1 cellular context compared by ENCODE assay signal in genomic region chr1:1063945-1064831, GRCh38.
TF ChIP-seq lines count a peak whose summit lies in the region.

No MANE protein-coding gene starts in this region.

TF ChIP-seq in HepG2, 621 proteins besides CTCF, POLR2A, EP300 and RAD21 (continued from another document and continues in another):
- TF ChIP-seq FUBP1 (CRISPR knock-in tag; IDR thresholded peaks at IDR 0.05; ENCODE audit: borderline replicate concordance) (no peak), ZNF792 (CRISPR knock-in tag; IDR thresholded peaks at IDR 0.05) (no peak), MXI1 (IDR thresholded peaks at IDR 0.05; ENCODE audit: borderline replicate concordance, low read depth, low read length) (peak; percentile 76; the same call in 1 of the 3 replicates), ZMAT5 (CRISPR knock-in tag; IDR thresholded peaks at IDR 0.05; ENCODE audit: borderline replicate concordance, low read depth) (no peak), ARID2 (CRISPR knock-in tag; IDR thresholded peaks at IDR 0.05; ENCODE audit: borderline replicate concordance) (no peak), MZF1 (CRISPR knock-in tag; IDR thresholded peaks at IDR 0.05; ENCODE audit: borderline replicate concordance) (no peak), ZNF282 (IDR thresholded peaks at IDR 0.05; ENCODE audit: partially characterized antibody) (no peak), ATRX (CRISPR knock-in tag; IDR thresholded peaks at IDR 0.05; ENCODE audit: borderline replicate concordance) (no peak), ZNF572 (CRISPR knock-in tag; IDR thresholded peaks at IDR 0.05) (peak; percentile 86; the same call in 1 of the 2 replicates), SRY (CRISPR knock-in tag; IDR thresholded peaks at IDR 0.05) (no peak), SP4 (CRISPR knock-in tag; IDR thresholded peaks at IDR 0.05) (peak; percentile 77), ZNF317 (CRISPR knock-in tag; IDR thresholded peaks at IDR 0.05) (peak; percentile 16), PHF21A (CRISPR knock-in tag; IDR thresholded peaks at IDR 0.05) (peak; percentile 71; the same call in 1 of the 2 replicates), ZNF264 (CRISPR knock-in tag; IDR thresholded peaks at IDR 0.05) (no peak), MBNL3 (CRISPR knock-in tag; conservative IDR thresholded peaks at IDR 0.05) (no peak), AGO2 (optimal IDR thresholded peaks at IDR 0.05; ENCODE audit: low read depth, low read length) (peak; percentile 88), BCL3 (CRISPR knock-in tag; IDR thresholded peaks at IDR 0.05) (peak; percentile 94; the same call in 1 of the 2 replicates), FOXC1 (CRISPR knock-in tag; IDR thresholded peaks at IDR 0.05; ENCODE audit: borderline replicate concordance) (peak; percentile 80; the same call in 1 of the 2 replicates), ZNF513 (CRISPR knock-in tag; conservative IDR thresholded peaks at IDR 0.05) (0 out of 2 replicates have a peak, but pooled peaks have one; percentile 82), IKZF4 (CRISPR knock-in tag; IDR thresholded peaks at IDR 0.05; ENCODE audit: borderline replicate concordance, low read depth, not compliant biosample characterization) (no peak), ADNP (CRISPR knock-in tag; IDR thresholded peaks at IDR 0.05) (no peak), ZFP37 (CRISPR knock-in tag; IDR thresholded peaks at IDR 0.05; ENCODE audit: borderline replicate concordance) (no peak), IRF9 (CRISPR knock-in tag; IDR thresholded peaks at IDR 0.05; ENCODE audit: borderline replicate concordance) (peak; percentile 23; the same call in 1 of the 2 replicates), YEATS4 (CRISPR knock-in tag; IDR thresholded peaks at IDR 0.05; ENCODE audit: borderline replicate concordance) (no peak; the same call in 1 of the 2 replicates), NBN (conservative IDR thresholded peaks at IDR 0.05) (no peak), ARID4A (CRISPR knock-in tag; IDR thresholded peaks at IDR 0.05; ENCODE audit: borderline replicate concordance) (peak; percentile 76), NFKB2 (CRISPR knock-in tag; IDR thresholded peaks at IDR 0.05; ENCODE audit: borderline replicate concordance) (peak; percentile 17; the same call in 1 of the 2 replicates), ZSCAN20 (CRISPR knock-in tag; IDR thresholded peaks at IDR 0.05; ENCODE audit: borderline replicate concordance) (no peak), ZBTB14 (CRISPR knock-in tag; IDR thresholded peaks at IDR 0.05) (no peak), NFE2L1 (CRISPR knock-in tag; IDR thresholded peaks at IDR 0.05; ENCODE audit: borderline replicate concordance) (no peak), ZFY (CRISPR knock-in tag; IDR thresholded peaks at IDR 0.05) (peak; percentile 44; the same call in 1 of the 2 replicates), ZNF549 (CRISPR knock-in tag; IDR thresholded peaks at IDR 0.05) (no peak), ZNF432 (CRISPR knock-in tag; IDR thresholded peaks at IDR 0.05; ENCODE audit: borderline replicate concordance) (no peak), HIC2 (CRISPR knock-in tag; IDR thresholded peaks at IDR 0.05; ENCODE audit: low read depth) (peak; percentile 86), CBX2 (IDR thresholded peaks at IDR 0.05; ENCODE audit: low read depth, low read length) (no peak), CBX2 (CRISPR knock-in tag; IDR thresholded peaks at IDR 0.05; ENCODE audit: low read depth) (no peak), NFYB (CRISPR knock-in tag; IDR thresholded peaks at IDR 0.05) (no peak; the same call in 1 of the 2 replicates), HNRNPK (IDR thresholded peaks at IDR 0.05; ENCODE audit: low read depth, low read length, poor library complexity, severe bottlenecking) (peak; percentile 50), SCMH1 (CRISPR knock-in tag; IDR thresholded peaks at IDR 0.05; ENCODE audit: borderline replicate concordance) (no peak), TAF1 (CRISPR knock-in tag; IDR thresholded peaks at IDR 0.05) (peak; percentile 11; the same call in 1 of the 2 replicates), NR0B2 (CRISPR knock-in tag; IDR thresholded peaks at IDR 0.05) (no peak), PRMT3 (CRISPR knock-in tag; IDR thresholded peaks at IDR 0.05; ENCODE audit: borderline replicate concordance, low read depth) (no peak), SETDB1 (CRISPR knock-in tag; IDR thresholded peaks at IDR 0.05; ENCODE audit: borderline replicate concordance) (no peak), ZNF180 (CRISPR knock-in tag; IDR thresholded peaks at IDR 0.05; ENCODE audit: borderline replicate concordance, low read depth) (no peak), CBFB (CRISPR knock-in tag; IDR thresholded peaks at IDR 0.05) (no peak), ZNF770 (CRISPR knock-in tag; IDR thresholded peaks at IDR 0.05) (peak; percentile 69), SALL1 (CRISPR knock-in tag; IDR thresholded peaks at IDR 0.05) (peak; percentile 78), MED13 (CRISPR knock-in tag; IDR thresholded peaks at IDR 0.05) (no peak), HES4 (CRISPR knock-in tag; IDR thresholded peaks at IDR 0.05; ENCODE audit: borderline replicate concordance) (no peak), TRIM24 (CRISPR knock-in tag; IDR thresholded peaks at IDR 0.05) (no peak), ZNF547 (CRISPR knock-in tag; IDR thresholded peaks at IDR 0.05) (peak; percentile 84; the same call in 1 of the 2 replicates), ZFP36 (IDR thresholded peaks at IDR 0.05; ENCODE audit: borderline replicate concordance, low read depth, low read length, partially characterized antibody) (no peak), FOXP1 (IDR thresholded peaks at IDR 0.05) (no peak), FOXP1 (CRISPR knock-in tag; IDR thresholded peaks at IDR 0.05) (peak; percentile 20; the same call in 1 of the 2 replicates), GTF3A (CRISPR knock-in tag; conservative IDR thresholded peaks at IDR 0.05) (no peak), SMAD9 (CRISPR knock-in tag; IDR thresholded peaks at IDR 0.05) (no peak)
